8 cellular contexts compared by ENCODE assay signal in genomic region chr4:26061248-26061986, GRCh38.
DNase-seq lines count a peak whose midpoint lies in the region; ATAC-seq and TF ChIP-seq lines count a peak whose summit lies in the region.

No MANE protein-coding gene starts in this region.

- peaks cover 32% of the 10 kb centered on the region for H3K4me1 Mint-ChIP-seq in activated T-helper 1 cell treated with anti-CD3 and anti-CD28 coated beads, Interleukin-12 subunit alpha, Interleukin-12 subunit beta, Interleukin-2, Interleukin-4 antibody, amounts not matched to agents 30 ng/mL and 10 ng/mL and 1 ng/mL, durations not matched to agents 14 hours and 24 hours and 36 hours (ENCODE audit: low read depth)

- CTCF ChIA-PET in AG04449 (lab: Yijun Ruan, JAX): interaction anchor here (0.6 to 2.5 kb wide), 9 partner anchors 8 to 264 kb away, joined by 3 to 8 read pairs (median 3); no protein-coding TSS in a partner anchor

- TF ChIP-seq CTCF in AG04449 (IDR thresholded peaks at IDR 0.05; ENCODE audit: insufficient read depth, low read length, missing control alignments) (peak; percentile 42), GM12873 (IDR thresholded peaks at IDR 0.05; ENCODE audit: insufficient read depth, low read depth, low read length, missing control alignments) (peak; percentile 81)

- H3K27ac Mint-ChIP-seq in activated T-helper 1 cell treated with anti-CD3 and anti-CD28 coated beads, Interleukin-12 subunit alpha, Interleukin-12 subunit beta, Interleukin-2, Interleukin-4 antibody, amounts not matched to agents 30 ng/mL and 10 ng/mL and 1 ng/mL, durations not matched to agents 14 hours and 24 hours and 36 hours: no peak overlapping the region

- DNase-seq in AG04449 (ENCODE audit: low read depth, low spot score) (no peak), HuH-7.5 (ENCODE audit: low spot score) (peak; percentile 40), UCSD-AML1 (lab: John Stamatoyannopoulos, UW; ENCODE audit: unreplicated experiment) (peak; percentile 31), hepatic stellate cell (ENCODE audit: low spot score) (peak; percentile 49), NCI-H2081 treated with DMSO at 0.1 percent for 48 hours (lab: John Stamatoyannopoulos, UW) (no peak)
- DNase-seq in activated T-helper 1 cell treated with anti-CD3 and anti-CD28 coated beads, Interleukin-12 subunit alpha, Interleukin-12 subunit beta, Interleukin-2, Interleukin-4 antibody, amounts not matched to agents 30 ng/mL and 10 ng/mL and 1 ng/mL, durations not matched to agents 14 hours and 24 hours and 36 hours (ENCODE audit: low spot score): no peak

- peaks cover 4% of the 10 kb centered on the region for H3K36me3 Mint-ChIP-seq in activated T-helper 1 cell treated with anti-CD3 and anti-CD28 coated beads, Interleukin-12 subunit alpha, Interleukin-12 subunit beta, Interleukin-2, Interleukin-4 antibody, amounts not matched to agents 30 ng/mL and 10 ng/mL and 1 ng/mL, durations not matched to agents 14 hours and 24 hours and 36 hours (ENCODE audit: low read depth)

- no peak overlapping the region for H3K4me3 ChIP-seq in AG04449 (ENCODE audit: low read depth, low read length)

- ATAC-seq in HG02642 (IDR thresholded peaks at IDR 0.05; ENCODE audit: poor library complexity, unreplicated experiment): no peak

- POLR2A ChIA-PET in AG04449 (lab: Yijun Ruan, JAX): no interaction called here

- peaks cover 10% of the 10 kb centered on the region for H3K9me3 Mint-ChIP-seq in activated T-helper 1 cell treated with anti-CD3 and anti-CD28 coated beads, Interleukin-12 subunit alpha, Interleukin-12 subunit beta, Interleukin-2, Interleukin-4 antibody, amounts not matched to agents 30 ng/mL and 10 ng/mL and 1 ng/mL, durations not matched to agents 14 hours and 24 hours and 36 hours

- no peak overlapping the region for H3K4me3 Mint-ChIP-seq in activated T-helper 1 cell treated with anti-CD3 and anti-CD28 coated beads, Interleukin-12 subunit alpha, Interleukin-12 subunit beta, Interleukin-2, Interleukin-4 antibody, amounts not matched to agents 30 ng/mL and 10 ng/mL and 1 ng/mL, durations not matched to agents 14 hours and 24 hours and 36 hours

- H3K27me3 Mint-ChIP-seq in activated T-helper 1 cell treated with anti-CD3 and anti-CD28 coated beads, Interleukin-12 subunit alpha, Interleukin-12 subunit beta, Interleukin-2, Interleukin-4 antibody, amounts not matched to agents 30 ng/mL and 10 ng/mL and 1 ng/mL, durations not matched to agents 14 hours and 24 hours and 36 hours (ENCODE audit: insufficient read depth): no peaks in the 10 kb centered on the region

- intact Hi-C loops in activated T-helper 1 cell treated with anti-CD3 and anti-CD28 coated beads, Interleukin-12 subunit alpha, Interleukin-12 subunit beta, Interleukin-2, Interleukin-4 antibody, amounts not matched to agents 30 ng/mL and 10 ng/mL and 1 ng/mL, durations not matched to agents 14 hours and 24 hours and 36 hours (cut with micrococcal nuclease): loop anchor here (1.0 kb wide), 1 partner anchor 349 kb away; no protein-coding TSS in a partner anchor

Comparison
In these comparisons a context has a peak if more than half of its experiments do, and no peak if none do; other contexts are left out.
1. DNase-seq: peak in HuH-7.5 (single experiment), UCSD-AML1 (single experiment) and hepatic stellate cell (single experiment); none in AG04449 (single experiment), activated T-helper 1 cell treated with anti-CD3 and anti-CD28 coated beads, Interleukin-12 subunit alpha, Interleukin-12 subunit beta, Interleukin-2, Interleukin-4 antibody, amounts not matched to agents 30 ng/mL and 10 ng/mL and 1 ng/mL, durations not matched to agents 14 hours and 24 hours and 36 hours (single experiment) and NCI-H2081 treated with DMSO at 0.1 percent for 48 hours (single experiment).